In genomic region chr2:81650048-81650971, GRCh38 we compare ENCODE assay signal across 13 cellular contexts.
DNase-seq lines count a peak whose midpoint lies in the region; TF ChIP-seq lines count a peak whose summit lies in the region.
"Had no signal": no experiment of that assay in that cellular context is flagged by ENCODE, and none has a peak within 500 bp of the region (broad histone marks: within the 10 kb centered on the region; RNA-seq: fewer than 3 reads in every experiment).

No MANE protein-coding gene starts in this region.

- BruUV-seq in Calu3 (replicated peaks; lab: Mats Ljungman, UMichigan) = no TSS peak

- no peak for DNase-seq in Calu3
- no peak for DNase-seq in HL-60 (ENCODE audit: low read depth in 1 of 2, low spot score in 1 of 2)
- peak; percentile 81 for DNase-seq in RPMI7951 (ENCODE audit: low read depth)
- DNase-seq in glutamatergic neuron = no peak
- DNase-seq in hypothalamus (lab: John Stamatoyannopoulos, UW) = no peak
- DNase-seq in GM19238 (ENCODE audit: insufficient read length, low spot score) = no peak
- no peak for DNase-seq in NCI-H1048 (lab: John Stamatoyannopoulos, UW)
- no peak for DNase-seq in osteoblast (ENCODE audit: insufficient read length, low spot score, missing footprints)
- DNase-seq: activated effector memory CD4-positive, alpha-beta T cell treated with anti-CD3 and anti-CD28 coated beads, Interleukin-2, amount 50 U/mL, for 16 hours; CD4-positive, alpha-beta memory T cell; NCI-H510A treated with DMSO at 0.1 percent for 48 hours; stimulated activated CD4-positive, alpha-beta T cell treated with anti-CD3 and anti-CD28 coated beads, Interleukin-4, amount 100 ng/mL, for 4 hours had no signal

- H3K4me1 Mint-ChIP-seq in Calu3 (ENCODE audit: low read depth, unreplicated experiment) (peaks cover 9% of the 10 kb centered on the region), glutamatergic neuron (ENCODE audit: low read depth, unreplicated experiment) (peaks cover 14% of the 10 kb centered on the region)
- H3K4me1 Mint-ChIP-seq: CD4-positive, alpha-beta memory T cell had no signal

- H3K4me3 Mint-ChIP-seq in Calu3 (ENCODE audit: low read depth, unreplicated experiment) (no peak overlapping the region), glutamatergic neuron (ENCODE audit: unreplicated experiment) (no peak overlapping the region)
- H3K4me3 Mint-ChIP-seq: CD4-positive, alpha-beta memory T cell had no signal

- H3K36me3 ChIP-seq in osteoblast (ENCODE audit: insufficient read depth, low read length) = no peaks in the 10 kb centered on the region
- H3K36me3 ChIP-seq: esophagus muscularis mucosa had no signal

- H2AFZ ChIP-seq in osteoblast (ENCODE audit: low read length) = no peak overlapping the region

- no peaks in the 10 kb centered on the region for H4K20me1 ChIP-seq in osteoblast (ENCODE audit: insufficient read depth, low read length)

- intact Hi-C loops in Calu3 (cut with micrococcal nuclease; ENCODE audit: unreplicated experiment) = no loop called here

- H3K79me2 ChIP-seq in osteoblast (ENCODE audit: insufficient read depth, low read length) = no peaks in the 10 kb centered on the region

- no peak overlapping the region for H3K27ac ChIP-seq in HL-60 (replicated peaks)
- no peak overlapping the region for H3K27ac ChIP-seq in osteoblast (ENCODE audit: low read depth, low read length)
- H3K27ac ChIP-seq: esophagus muscularis mucosa had no signal

- no peak overlapping the region for H3K4me2 ChIP-seq in osteoblast (ENCODE audit: insufficient read depth, low read length)

- no peaks in the 10 kb centered on the region for H3K9me3 ChIP-seq in osteoblast (ENCODE audit: low read depth, low read length)
- H3K9me3 ChIP-seq: esophagus muscularis mucosa had no signal

- H3K9me3 Mint-ChIP-seq in Calu3 (ENCODE audit: low read depth, unreplicated experiment) = peaks cover 6% of the 10 kb centered on the region
- peaks cover 3% of the 10 kb centered on the region for H3K9me3 Mint-ChIP-seq in glutamatergic neuron (ENCODE audit: unreplicated experiment)

- CTCF ChIA-PET in Calu3 (lab: Charles Lee) = no interaction called here

- no peaks in the 10 kb centered on the region for H3K4me1 ChIP-seq in osteoblast (ENCODE audit: insufficient read depth, low read length)
- H3K4me1 ChIP-seq: esophagus muscularis mucosa had no signal

- H3K36me3 Mint-ChIP-seq in Calu3 (ENCODE audit: insufficient read depth, unreplicated experiment) (no peaks in the 10 kb centered on the region), glutamatergic neuron (ENCODE audit: unreplicated experiment) (peaks cover 3% of the 10 kb centered on the region)
- H3K36me3 Mint-ChIP-seq: CD4-positive, alpha-beta memory T cell had no signal

- H3K4me3 ChIP-seq in HL-60 (replicated peaks; ENCODE audit: insufficient read depth, low read length) = no peak overlapping the region
- H3K4me3 ChIP-seq in osteoblast (ENCODE audit: insufficient read depth, low read length) = no peak overlapping the region
- H3K4me3 ChIP-seq: esophagus muscularis mucosa had no signal

- H3K27me3 ChIP-seq in HL-60 (ENCODE audit: insufficient read depth, poor library complexity, severe bottlenecking) (no peaks in the 10 kb centered on the region), osteoblast (ENCODE audit: insufficient read depth, low read length) (no peaks in the 10 kb centered on the region)
- H3K27me3 ChIP-seq: esophagus muscularis mucosa had no signal

- TF ChIP-seq CTCF in Calu3 (IDR thresholded peaks at IDR 0.05; ENCODE audit: unreplicated experiment) (peak; percentile 17), HL-60 (IDR thresholded peaks at IDR 0.05; ENCODE audit: insufficient read depth, low read length) (peak; percentile 8), glutamatergic neuron (IDR thresholded peaks at IDR 0.05; ENCODE audit: partially characterized antibody, unreplicated experiment) (peak; percentile 53), osteoblast (IDR thresholded peaks at IDR 0.05; ENCODE audit: extremely low read depth, low read depth, low read length) (no peak)

- peak overlapping the region; percentile 43 for H3K27ac Mint-ChIP-seq in Calu3 (ENCODE audit: unreplicated experiment)
- H3K27ac Mint-ChIP-seq in glutamatergic neuron (ENCODE audit: unreplicated experiment) = no peak overlapping the region
- H3K27ac Mint-ChIP-seq: CD4-positive, alpha-beta memory T cell had no signal

- H3K27me3 Mint-ChIP-seq in Calu3 (ENCODE audit: unreplicated experiment) (no peaks in the 10 kb centered on the region), glutamatergic neuron (ENCODE audit: unreplicated experiment) (peaks cover 2% of the 10 kb centered on the region)
- H3K27me3 Mint-ChIP-seq: CD4-positive, alpha-beta memory T cell had no signal
